Comparison of ENCODE assay signal across 1 cellular context in the genomic region with DNA sequence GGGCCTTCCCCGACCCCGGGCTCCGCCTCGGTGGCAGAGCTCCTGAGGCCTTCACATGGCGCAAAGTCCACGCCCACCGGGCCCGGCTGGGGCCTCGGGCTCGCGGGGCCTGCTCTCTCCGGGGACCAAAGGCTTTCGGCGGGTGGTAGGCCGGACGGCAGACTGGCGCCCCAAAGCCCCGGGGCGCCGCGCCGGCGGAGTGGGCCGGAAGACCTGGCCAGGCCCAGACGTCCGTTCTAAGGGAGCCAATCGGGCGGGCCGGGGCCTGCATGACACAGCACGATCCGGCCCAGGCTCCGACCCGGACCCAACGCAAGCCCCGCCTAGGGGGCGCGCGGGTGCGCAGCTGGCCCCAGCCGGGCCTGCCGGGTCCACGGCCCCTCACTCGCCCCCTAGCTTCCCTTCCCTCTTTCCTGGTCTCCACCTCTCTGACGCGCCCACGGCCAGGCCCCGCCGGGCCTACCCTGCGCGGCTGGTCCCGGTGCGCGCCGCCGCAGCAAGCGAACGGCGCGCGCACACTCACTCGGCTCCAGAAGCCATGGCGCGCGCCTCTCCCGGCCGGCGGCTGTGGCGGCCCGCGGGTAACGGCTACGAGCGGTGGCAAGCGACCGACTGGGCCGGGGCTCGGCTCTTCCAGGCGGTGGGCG.
TF ChIP-seq lines count a peak whose summit lies in the region.

No MANE protein-coding gene starts in this region.

TF ChIP-seq in HepG2, 621 proteins besides CTCF, POLR2A, EP300 and RAD21 (continued from another document and continues in another):
- TF ChIP-seq, protein P1, sequence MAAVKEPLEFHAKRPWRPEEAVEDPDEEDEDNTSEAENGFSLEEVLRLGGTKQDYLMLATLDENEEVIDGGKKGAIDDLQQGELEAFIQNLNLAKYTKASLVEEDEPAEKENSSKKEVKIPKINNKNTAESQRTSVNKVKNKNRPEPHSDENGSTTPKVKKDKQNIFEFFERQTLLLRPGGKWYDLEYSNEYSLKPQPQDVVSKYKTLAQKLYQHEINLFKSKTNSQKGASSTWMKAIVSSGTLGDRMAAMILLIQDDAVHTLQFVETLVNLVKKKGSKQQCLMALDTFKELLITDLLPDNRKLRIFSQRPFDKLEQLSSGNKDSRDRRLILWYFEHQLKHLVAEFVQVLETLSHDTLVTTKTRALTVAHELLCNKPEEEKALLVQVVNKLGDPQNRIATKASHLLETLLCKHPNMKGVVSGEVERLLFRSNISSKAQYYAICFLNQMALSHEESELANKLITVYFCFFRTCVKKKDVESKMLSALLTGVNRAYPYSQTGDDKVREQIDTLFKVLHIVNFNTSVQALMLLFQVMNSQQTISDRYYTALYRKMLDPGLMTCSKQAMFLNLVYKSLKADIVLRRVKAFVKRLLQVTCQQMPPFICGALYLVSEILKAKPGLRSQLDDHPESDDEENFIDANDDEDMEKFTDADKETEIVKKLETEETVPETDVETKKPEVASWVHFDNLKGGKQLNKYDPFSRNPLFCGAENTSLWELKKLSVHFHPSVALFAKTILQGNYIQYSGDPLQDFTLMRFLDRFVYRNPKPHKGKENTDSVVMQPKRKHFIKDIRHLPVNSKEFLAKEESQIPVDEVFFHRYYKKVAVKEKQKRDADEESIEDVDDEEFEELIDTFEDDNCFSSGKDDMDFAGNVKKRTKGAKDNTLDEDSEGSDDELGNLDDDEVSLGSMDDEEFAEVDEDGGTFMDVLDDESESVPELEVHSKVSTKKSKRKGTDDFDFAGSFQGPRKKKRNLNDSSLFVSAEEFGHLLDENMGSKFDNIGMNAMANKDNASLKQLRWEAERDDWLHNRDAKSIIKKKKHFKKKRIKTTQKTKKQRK (IDR thresholded peaks at IDR 0.05; ENCODE audit: low read length) = no peak
- TF ChIP-seq ZNF607 (CRISPR knock-in tag; IDR thresholded peaks at IDR 0.05; ENCODE audit: borderline replicate concordance) (peak; percentile 94), ZNF619 (CRISPR knock-in tag; IDR thresholded peaks at IDR 0.05) (no peak), ZNF235 (CRISPR knock-in tag; IDR thresholded peaks at IDR 0.05; ENCODE audit: borderline replicate concordance) (peak; percentile 93), ZNF337 (CRISPR knock-in tag; IDR thresholded peaks at IDR 0.05; ENCODE audit: borderline replicate concordance, low read depth) (no peak), TCF7 (IDR thresholded peaks at IDR 0.05; ENCODE audit: low read depth) (no peak), SP1 (IDR thresholded peaks at IDR 0.05) (no peak), SP1 (CRISPR knock-in tag; IDR thresholded peaks at IDR 0.05) (no peak), DPF2 (CRISPR knock-in tag; IDR thresholded peaks at IDR 0.05; ENCODE audit: borderline replicate concordance, low read depth) (no peak), ZNF33B (CRISPR knock-in tag; IDR thresholded peaks at IDR 0.05) (peak; percentile 14; the same call in 1 of the 2 replicates), ZSCAN21 (CRISPR knock-in tag; IDR thresholded peaks at IDR 0.05; ENCODE audit: borderline replicate concordance) (peak; percentile 80; the same call in 1 of the 2 replicates), NPAS2 (CRISPR knock-in tag; IDR thresholded peaks at IDR 0.05; ENCODE audit: borderline replicate concordance) (no peak), ZNF124 (CRISPR knock-in tag; IDR thresholded peaks at IDR 0.05) (no peak), ZNF292 (CRISPR knock-in tag; IDR thresholded peaks at IDR 0.05; ENCODE audit: borderline replicate concordance, low read depth) (no peak), MED1 (CRISPR knock-in tag; IDR thresholded peaks at IDR 0.05) (peak; percentile 43), REL (CRISPR knock-in tag; conservative IDR thresholded peaks at IDR 0.05) (no peak), NR2F1 (CRISPR knock-in tag; IDR thresholded peaks at IDR 0.05) (0 out of 4 replicates have a peak, but pooled peaks have one; percentile 5 to 27), NR2C2 (CRISPR knock-in tag; IDR thresholded peaks at IDR 0.05; ENCODE audit: borderline replicate concordance) (no peak; the same call in 1 of the 2 replicates), MTA1 (CRISPR knock-in tag; IDR thresholded peaks at IDR 0.05; ENCODE audit: borderline replicate concordance) (peak; percentile 59; the same call in 1 of the 2 replicates), DNMT1 (CRISPR knock-in tag; IDR thresholded peaks at IDR 0.05) (no peak), SMARCE1 (IDR thresholded peaks at IDR 0.05; ENCODE audit: borderline replicate concordance) (no peak)
- TF ChIP-seq, protein P2, sequence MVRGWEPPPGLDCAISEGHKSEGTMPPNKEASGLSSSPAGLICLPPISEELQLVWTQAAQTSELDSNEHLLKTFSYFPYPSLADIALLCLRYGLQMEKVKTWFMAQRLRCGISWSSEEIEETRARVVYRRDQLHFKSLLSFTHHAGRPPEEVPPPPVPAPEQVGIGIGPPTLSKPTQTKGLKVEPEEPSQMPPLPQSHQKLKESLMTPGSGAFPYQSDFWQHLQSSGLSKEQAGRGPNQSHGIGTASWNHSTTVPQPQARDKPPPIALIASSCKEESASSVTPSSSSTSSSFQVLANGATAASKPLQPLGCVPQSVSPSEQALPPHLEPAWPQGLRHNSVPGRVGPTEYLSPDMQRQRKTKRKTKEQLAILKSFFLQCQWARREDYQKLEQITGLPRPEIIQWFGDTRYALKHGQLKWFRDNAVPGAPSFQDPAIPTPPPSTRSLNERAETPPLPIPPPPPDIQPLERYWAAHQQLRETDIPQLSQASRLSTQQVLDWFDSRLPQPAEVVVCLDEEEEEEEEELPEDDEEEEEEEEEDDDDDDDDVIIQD (CRISPR knock-in tag; IDR thresholded peaks at IDR 0.05; ENCODE audit: low read depth) = no peak
- TF ChIP-seq, protein P3, sequence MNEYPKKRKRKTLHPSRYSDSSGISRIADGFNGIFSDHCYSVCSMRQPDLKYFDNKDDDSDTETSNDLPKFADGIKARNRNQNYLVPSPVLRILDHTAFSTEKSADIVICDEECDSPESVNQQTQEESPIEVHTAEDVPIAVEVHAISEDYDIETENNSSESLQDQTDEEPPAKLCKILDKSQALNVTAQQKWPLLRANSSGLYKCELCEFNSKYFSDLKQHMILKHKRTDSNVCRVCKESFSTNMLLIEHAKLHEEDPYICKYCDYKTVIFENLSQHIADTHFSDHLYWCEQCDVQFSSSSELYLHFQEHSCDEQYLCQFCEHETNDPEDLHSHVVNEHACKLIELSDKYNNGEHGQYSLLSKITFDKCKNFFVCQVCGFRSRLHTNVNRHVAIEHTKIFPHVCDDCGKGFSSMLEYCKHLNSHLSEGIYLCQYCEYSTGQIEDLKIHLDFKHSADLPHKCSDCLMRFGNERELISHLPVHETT (CRISPR knock-in tag; conservative IDR thresholded peaks at IDR 0.05) = no peak
- TF ChIP-seq, protein P4, sequence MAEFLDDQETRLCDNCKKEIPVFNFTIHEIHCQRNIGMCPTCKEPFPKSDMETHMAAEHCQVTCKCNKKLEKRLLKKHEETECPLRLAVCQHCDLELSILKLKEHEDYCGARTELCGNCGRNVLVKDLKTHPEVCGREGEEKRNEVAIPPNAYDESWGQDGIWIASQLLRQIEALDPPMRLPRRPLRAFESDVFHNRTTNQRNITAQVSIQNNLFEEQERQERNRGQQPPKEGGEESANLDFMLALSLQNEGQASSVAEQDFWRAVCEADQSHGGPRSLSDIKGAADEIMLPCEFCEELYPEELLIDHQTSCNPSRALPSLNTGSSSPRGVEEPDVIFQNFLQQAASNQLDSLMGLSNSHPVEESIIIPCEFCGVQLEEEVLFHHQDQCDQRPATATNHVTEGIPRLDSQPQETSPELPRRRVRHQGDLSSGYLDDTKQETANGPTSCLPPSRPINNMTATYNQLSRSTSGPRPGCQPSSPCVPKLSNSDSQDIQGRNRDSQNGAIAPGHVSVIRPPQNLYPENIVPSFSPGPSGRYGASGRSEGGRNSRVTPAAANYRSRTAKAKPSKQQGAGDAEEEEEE (CRISPR knock-in tag; IDR thresholded peaks at IDR 0.05; ENCODE audit: borderline replicate concordance) = no peak
- TF ChIP-seq, protein P5, sequence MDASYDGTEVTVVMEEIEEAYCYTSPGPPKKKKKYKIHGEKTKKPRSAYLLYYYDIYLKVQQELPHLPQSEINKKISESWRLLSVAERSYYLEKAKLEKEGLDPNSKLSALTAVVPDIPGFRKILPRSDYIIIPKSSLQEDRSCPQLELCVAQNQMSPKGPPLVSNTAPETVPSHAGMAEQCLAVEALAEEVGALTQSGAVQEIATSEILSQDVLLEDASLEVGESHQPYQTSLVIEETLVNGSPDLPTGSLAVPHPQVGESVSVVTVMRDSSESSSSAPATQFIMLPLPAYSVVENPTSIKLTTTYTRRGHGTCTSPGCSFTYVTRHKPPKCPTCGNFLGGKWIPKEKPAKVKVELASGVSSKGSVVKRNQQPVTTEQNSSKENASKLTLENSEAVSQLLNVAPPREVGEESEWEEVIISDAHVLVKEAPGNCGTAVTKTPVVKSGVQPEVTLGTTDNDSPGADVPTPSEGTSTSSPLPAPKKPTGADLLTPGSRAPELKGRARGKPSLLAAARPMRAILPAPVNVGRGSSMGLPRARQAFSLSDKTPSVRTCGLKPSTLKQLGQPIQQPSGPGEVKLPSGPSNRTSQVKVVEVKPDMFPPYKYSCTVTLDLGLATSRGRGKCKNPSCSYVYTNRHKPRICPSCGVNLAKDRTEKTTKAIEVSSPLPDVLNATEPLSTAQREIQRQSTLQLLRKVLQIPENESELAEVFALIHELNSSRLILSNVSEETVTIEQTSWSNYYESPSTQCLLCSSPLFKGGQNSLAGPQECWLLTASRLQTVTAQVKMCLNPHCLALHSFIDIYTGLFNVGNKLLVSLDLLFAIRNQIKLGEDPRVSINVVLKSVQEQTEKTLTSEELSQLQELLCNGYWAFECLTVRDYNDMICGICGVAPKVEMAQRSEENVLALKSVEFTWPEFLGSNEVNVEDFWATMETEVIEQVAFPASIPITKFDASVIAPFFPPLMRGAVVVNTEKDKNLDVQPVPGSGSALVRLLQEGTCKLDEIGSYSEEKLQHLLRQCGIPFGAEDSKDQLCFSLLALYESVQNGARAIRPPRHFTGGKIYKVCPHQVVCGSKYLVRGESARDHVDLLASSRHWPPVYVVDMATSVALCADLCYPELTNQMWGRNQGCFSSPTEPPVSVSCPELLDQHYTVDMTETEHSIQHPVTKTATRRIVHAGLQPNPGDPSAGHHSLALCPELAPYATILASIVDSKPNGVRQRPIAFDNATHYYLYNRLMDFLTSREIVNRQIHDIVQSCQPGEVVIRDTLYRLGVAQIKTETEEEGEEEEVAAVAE (CRISPR knock-in tag; IDR thresholded peaks at IDR 0.05; ENCODE audit: borderline replicate concordance) = no peak
- TF ChIP-seq, protein P6, sequence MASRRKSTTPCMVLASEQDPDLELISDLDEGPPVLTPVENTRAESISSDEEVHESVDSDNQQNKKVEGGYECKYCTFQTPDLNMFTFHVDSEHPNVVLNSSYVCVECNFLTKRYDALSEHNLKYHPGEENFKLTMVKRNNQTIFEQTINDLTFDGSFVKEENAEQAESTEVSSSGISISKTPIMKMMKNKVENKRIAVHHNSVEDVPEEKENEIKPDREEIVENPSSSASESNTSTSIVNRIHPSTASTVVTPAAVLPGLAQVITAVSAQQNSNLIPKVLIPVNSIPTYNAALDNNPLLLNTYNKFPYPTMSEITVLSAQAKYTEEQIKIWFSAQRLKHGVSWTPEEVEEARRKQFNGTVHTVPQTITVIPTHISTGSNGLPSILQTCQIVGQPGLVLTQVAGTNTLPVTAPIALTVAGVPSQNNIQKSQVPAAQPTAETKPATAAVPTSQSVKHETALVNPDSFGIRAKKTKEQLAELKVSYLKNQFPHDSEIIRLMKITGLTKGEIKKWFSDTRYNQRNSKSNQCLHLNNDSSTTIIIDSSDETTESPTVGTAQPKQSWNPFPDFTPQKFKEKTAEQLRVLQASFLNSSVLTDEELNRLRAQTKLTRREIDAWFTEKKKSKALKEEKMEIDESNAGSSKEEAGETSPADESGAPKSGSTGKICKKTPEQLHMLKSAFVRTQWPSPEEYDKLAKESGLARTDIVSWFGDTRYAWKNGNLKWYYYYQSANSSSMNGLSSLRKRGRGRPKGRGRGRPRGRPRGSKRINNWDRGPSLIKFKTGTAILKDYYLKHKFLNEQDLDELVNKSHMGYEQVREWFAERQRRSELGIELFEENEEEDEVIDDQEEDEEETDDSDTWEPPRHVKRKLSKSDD (CRISPR knock-in tag; IDR thresholded peaks at IDR 0.05; ENCODE audit: low read depth) = no peak
- TF ChIP-seq, protein P7, sequence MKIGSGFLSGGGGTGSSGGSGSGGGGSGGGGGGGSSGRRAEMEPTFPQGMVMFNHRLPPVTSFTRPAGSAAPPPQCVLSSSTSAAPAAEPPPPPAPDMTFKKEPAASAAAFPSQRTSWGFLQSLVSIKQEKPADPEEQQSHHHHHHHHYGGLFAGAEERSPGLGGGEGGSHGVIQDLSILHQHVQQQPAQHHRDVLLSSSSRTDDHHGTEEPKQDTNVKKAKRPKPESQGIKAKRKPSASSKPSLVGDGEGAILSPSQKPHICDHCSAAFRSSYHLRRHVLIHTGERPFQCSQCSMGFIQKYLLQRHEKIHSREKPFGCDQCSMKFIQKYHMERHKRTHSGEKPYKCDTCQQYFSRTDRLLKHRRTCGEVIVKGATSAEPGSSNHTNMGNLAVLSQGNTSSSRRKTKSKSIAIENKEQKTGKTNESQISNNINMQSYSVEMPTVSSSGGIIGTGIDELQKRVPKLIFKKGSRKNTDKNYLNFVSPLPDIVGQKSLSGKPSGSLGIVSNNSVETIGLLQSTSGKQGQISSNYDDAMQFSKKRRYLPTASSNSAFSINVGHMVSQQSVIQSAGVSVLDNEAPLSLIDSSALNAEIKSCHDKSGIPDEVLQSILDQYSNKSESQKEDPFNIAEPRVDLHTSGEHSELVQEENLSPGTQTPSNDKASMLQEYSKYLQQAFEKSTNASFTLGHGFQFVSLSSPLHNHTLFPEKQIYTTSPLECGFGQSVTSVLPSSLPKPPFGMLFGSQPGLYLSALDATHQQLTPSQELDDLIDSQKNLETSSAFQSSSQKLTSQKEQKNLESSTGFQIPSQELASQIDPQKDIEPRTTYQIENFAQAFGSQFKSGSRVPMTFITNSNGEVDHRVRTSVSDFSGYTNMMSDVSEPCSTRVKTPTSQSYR (CRISPR knock-in tag; IDR thresholded peaks at IDR 0.05; ENCODE audit: borderline replicate concordance) = no peak
- TF ChIP-seq, protein P8, sequence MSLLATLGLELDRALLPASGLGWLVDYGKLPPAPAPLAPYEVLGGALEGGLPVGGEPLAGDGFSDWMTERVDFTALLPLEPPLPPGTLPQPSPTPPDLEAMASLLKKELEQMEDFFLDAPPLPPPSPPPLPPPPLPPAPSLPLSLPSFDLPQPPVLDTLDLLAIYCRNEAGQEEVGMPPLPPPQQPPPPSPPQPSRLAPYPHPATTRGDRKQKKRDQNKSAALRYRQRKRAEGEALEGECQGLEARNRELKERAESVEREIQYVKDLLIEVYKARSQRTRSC (CRISPR knock-in tag; IDR thresholded peaks at IDR 0.05; ENCODE audit: low read depth) = no peak
- TF ChIP-seq, protein P9, sequence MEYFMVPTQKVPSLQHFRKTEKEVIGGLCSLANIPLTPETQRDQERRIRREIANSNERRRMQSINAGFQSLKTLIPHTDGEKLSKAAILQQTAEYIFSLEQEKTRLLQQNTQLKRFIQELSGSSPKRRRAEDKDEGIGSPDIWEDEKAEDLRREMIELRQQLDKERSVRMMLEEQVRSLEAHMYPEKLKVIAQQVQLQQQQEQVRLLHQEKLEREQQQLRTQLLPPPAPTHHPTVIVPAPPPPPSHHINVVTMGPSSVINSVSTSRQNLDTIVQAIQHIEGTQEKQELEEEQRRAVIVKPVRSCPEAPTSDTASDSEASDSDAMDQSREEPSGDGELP (IDR thresholded peaks at IDR 0.05; ENCODE audit: borderline replicate concordance, low read depth) = peak; percentile 65; the same call in 1 of the 2 replicates
- TF ChIP-seq, protein P10, sequence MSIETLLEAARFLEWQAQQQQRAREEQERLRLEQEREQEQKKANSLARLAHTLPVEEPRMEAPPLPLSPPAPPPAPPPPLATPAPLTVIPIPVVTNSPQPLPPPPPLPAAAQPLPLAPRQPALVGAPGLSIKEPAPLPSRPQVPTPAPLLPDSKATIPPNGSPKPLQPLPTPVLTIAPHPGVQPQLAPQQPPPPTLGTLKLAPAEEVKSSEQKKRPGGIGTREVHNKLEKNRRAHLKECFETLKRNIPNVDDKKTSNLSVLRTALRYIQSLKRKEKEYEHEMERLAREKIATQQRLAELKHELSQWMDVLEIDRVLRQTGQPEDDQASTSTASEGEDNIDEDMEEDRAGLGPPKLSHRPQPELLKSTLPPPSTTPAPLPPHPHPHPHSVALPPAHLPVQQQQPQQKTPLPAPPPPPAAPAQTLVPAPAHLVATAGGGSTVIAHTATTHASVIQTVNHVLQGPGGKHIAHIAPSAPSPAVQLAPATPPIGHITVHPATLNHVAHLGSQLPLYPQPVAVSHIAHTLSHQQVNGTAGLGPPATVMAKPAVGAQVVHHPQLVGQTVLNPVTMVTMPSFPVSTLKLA (IDR thresholded peaks at IDR 0.05) = no peak
